1 cellular context compared by ENCODE assay signal in the genomic region with DNA sequence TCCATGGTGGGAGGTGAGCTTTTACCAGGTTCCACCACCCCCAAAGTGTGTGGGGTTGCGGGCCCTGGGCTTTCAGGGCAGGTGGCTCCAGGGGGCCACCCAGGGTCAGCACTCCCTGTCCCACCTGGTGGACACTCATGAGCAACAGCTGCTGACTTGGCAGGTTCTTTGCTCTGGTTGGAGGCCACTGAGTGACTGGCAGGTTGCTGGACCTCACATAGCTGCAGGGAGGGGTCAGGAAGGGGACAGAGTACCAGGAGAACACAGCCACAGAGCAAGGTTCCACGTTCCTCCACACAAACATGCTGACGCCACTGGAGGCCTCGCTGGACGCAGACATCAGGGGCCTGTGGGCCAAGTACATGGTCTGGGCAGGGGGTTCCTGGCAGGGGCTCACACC. TPM values are rescaled to one million over a fixed set of nuclear protein-coding genes. Genes with fewer than 3 reads are reported as not detected.
"Had no signal": no experiment of that assay in that cellular context is flagged by ENCODE, and none has a peak within 500 bp of the region (broad histone marks: within the 10 kb centered on the region; RNA-seq: fewer than 3 reads in every experiment).

No MANE protein-coding gene starts in this region.

RNA-seq across cellular contexts. Expression of gene GARIN1A, which starts 13.7 kb away (rescaled TPM):
- polyA plus RNA-seq: immature natural killer cell had no signal
